Comparison of ENCODE assay signal across 8 cellular contexts in the genomic region with DNA sequence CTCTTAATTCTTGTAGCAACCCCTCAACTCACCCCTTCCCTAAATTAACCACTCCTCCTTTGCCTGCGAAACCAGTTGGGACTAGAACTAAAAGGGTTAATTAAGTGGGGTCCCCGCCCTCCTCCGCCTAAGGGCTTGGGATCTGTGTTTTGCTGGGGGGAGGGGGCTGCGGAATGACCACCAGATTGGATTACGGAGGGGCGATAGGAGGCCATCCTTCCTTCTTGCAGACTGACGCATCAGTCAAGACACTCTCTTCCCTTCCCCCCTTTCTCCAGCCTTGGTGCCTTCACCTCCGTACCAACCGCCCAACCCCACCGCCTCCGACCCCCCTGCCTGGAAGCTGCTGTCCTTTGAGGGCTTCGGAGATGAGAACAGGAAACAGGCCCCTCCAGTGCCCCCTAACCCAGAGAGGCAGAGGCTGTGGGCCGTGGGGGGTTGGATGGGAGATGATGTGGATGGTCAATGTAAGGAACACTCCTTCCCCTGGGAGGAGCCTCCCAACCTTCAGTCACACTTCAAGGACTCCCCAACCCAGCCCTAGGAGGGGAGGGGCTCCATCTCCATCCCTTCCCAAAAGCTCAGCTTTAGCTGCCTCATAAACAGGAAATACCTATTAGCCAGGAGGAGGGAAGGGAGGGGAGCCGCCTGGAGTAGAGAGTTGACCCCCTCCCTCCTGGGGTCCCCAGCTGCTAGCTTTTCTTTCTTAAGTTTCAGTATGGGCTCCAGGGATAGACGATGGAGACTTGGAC. TPM values are rescaled to one million over a fixed set of nuclear protein-coding genes. Genes with fewer than 3 reads are reported as not detected.
DNase-seq lines count a peak whose midpoint lies in the region; ATAC-seq lines count a peak whose summit lies in the region.

No MANE protein-coding gene starts in this region.

- peak overlapping the region; percentile 76 to 99 (median 96) for H3K27ac ChIP-seq in skin epidermis

- in situ Hi-C loops in T47D (cut with HindIII; ENCODE audit: low pct_unique_long_range_greater_than_20kb, low sequenced_read_pairs): no loop called here

- DNase-seq in GM03348 (ENCODE audit: low spot score) (peak; percentile 78), NCI-H69 (lab: John Stamatoyannopoulos, UW) (peak; percentile 62), T47D (ENCODE audit: low read depth in 1 of 2, low spot score in 1 of 2) (peak; percentile 57 to 89), iPS-NIHi11 (ENCODE audit: low spot score) (peak; percentile 75), HuH-7.5 (ENCODE audit: low spot score) (no peak), left lobe of liver (ENCODE audit: low spot score) (no peak), germinal center (ENCODE audit: low spot score) (no peak)

- peak overlapping the region; percentile 50 to 76 (median 73) for H3K4me3 ChIP-seq in skin epidermis

- no peak for ATAC-seq in left lobe of liver

RNA-seq across cellular contexts. Expression of a gene that starts 1.0 kb away (rescaled TPM):
- total RNA-seq in left lobe of liver: 15.8 TPM

RNA-seq across cellular contexts. Expression of a gene that starts 11.7 kb away (rescaled TPM):
- 6.9 TPM for total RNA-seq in left lobe of liver

RNA-seq across cellular contexts. Expression of a gene that starts 31.0 kb away (rescaled TPM):
- total RNA-seq in left lobe of liver: 19.3 TPM

RNA-seq across cellular contexts. Expression of a gene that starts 56.0 kb away (rescaled TPM):
- 10.3 TPM for total RNA-seq in left lobe of liver

Comparison
In these comparisons a context has a peak if more than half of its experiments do, and no peak if none do; other contexts are left out.
1. DNase-seq: peak in GM03348 (single experiment), NCI-H69 (single experiment), T47D (2 of 2) and iPS-NIHi11 (single experiment); none in HuH-7.5 (single experiment), left lobe of liver (single experiment) and germinal center (single experiment).